26 cellular contexts compared by ENCODE assay signal in genomic region chr7:103538964-103539709, GRCh38.
A peak's percentile ranks its signal among the peaks of the same experiment; 100 is the strongest.
DNase-seq lines count a peak whose midpoint lies in the region; ATAC-seq and TF ChIP-seq lines count a peak whose summit lies in the region.
"Had no signal": no experiment of that assay in that cellular context is flagged by ENCODE, and none has a peak within 500 bp of the region (broad histone marks: within the 10 kb centered on the region; RNA-seq: fewer than 3 reads in every experiment).

No MANE protein-coding gene starts in this region.

- DNase-seq in G401 (ENCODE audit: low spot score) (peak; percentile 53), cerebellar cortex (ENCODE audit: low spot score) (peak; percentile 43), inferior parietal cortex (ENCODE audit: extremely low spot score) (peak; percentile 62), pons (ENCODE audit: low spot score) (peak; percentile 65), T-helper 1 cell (no peak), NCI-H748 (lab: John Stamatoyannopoulos, UW; ENCODE audit: unreplicated experiment) (no peak), omental fat pad (ENCODE audit: low spot score) (no peak)
- DNase-seq: Caco-2; CD8-positive, alpha-beta T cell; DMS 273 treated with DMSO at 0.1 percent for 48 hours; DMS79; GM23248; H9; KBM-7; MV-4-11; NCI-H1105; NCI-H146; NCI-H1930; NCI-H2107; NCI-H524; NCI-H82; NK-92 treated with Interleukin-12 subunit alpha and Interleukin-12 subunit beta, amount 100 ng/mL, for 24 hours; PC-3; SJCRH30 had no signal

- ATAC-seq in HG02981 (IDR thresholded peaks at IDR 0.05; ENCODE audit: unreplicated experiment) (no peak), omental fat pad (ENCODE audit: low FRiP score) (no peak)
- ATAC-seq: CD8-positive, alpha-beta T cell; PC-3; SK-N-SH treated with all-trans-retinoic acid at 6 μM for 48 hours had no signal

- in situ Hi-C loops in G401 (cut with HindIII; ENCODE audit: low sequenced_read_pairs): no loop called here

- no peak for TF ChIP-seq CTCF in omental fat pad (IDR thresholded peaks at IDR 0.05)

Comparison
In these comparisons a context has a peak if more than half of its experiments do, and no peak if none do; other contexts are left out.
1. DNase-seq: peak in G401 (single experiment), cerebellar cortex (single experiment), inferior parietal cortex (single experiment) and pons (single experiment); none in T-helper 1 cell (0 of 5), NCI-H748 (single experiment) and omental fat pad (single experiment).